25 cellular contexts compared by ENCODE assay signal in the genomic region with DNA sequence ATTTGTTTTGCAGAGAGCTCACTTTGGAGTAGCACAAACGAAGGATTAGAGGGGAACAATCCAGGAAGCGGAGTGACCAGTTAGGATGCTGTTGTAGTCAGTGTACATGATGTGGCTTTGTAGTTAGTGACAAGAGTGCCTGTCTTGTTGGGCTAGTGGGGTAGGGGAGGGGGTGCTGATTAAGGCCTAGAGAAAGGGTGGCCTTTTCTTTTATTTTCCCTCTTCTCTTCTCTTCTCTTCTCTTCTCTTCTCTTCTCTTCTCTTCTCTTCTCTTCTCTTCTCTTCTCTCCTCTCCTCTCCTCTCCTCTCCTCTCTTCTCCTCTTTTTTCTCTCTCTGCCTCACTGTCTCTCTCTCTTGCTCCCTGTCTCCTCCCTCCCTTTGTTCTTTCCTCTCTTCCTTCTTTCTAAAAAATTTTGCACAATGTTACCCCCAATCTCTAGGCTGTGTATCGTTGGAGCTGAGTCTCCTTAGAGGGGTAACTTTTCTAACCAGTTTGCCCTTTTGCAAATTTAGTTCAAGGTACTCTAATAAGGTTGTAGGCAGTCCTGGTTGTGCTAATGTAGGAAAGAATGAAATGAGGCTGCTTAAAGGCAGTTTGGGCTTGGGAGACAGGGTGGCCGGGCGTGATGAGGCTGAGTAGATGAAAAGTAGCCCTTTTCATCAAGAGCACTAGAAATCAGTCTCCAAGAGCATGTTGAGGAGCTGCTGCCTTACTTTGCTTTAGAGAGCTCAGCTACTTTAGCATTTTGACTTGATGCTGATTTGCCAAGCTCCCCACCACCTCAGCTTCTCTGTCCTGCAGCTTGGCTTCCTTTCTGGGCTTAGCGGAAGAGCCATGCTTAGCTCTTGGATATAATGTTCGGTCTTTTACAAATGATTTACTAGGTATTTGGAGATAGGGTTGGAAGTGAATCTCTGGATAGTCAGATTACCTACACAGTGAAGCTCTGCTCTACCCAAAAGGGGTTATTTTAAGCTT. TPM values are rescaled to one million over a fixed set of nuclear protein-coding genes. Genes with fewer than 3 reads are reported as not detected.
DNase-seq lines count a peak whose midpoint lies in the region; ATAC-seq, FAIRE-seq and TF ChIP-seq lines count a peak whose summit lies in the region.
"Had no signal": no experiment of that assay in that cellular context is flagged by ENCODE, and none has a peak within 500 bp of the region (broad histone marks: within the 10 kb centered on the region; RNA-seq: fewer than 3 reads in every experiment).

No MANE protein-coding gene starts in this region.

- no peaks in the 10 kb centered on the region for H3K4me1 ChIP-seq in K562 (replicated peaks in 1 of 2; ENCODE audit: control insufficient read depth in 2 of 2, insufficient read depth in 2 of 2, low read length in 2 of 2)
- no peaks in the 10 kb centered on the region for H3K4me1 ChIP-seq in HepG2 (ENCODE audit: insufficient read depth, low read length)
- H3K4me1 ChIP-seq: A549, BE2C, HAP-1 had no signal

- no TSS peak for BruUV-seq in K562 (replicated peaks; lab: Mats Ljungman, UMichigan)
- BruUV-seq in HepG2 (replicated peaks; lab: Mats Ljungman, UMichigan), result no TSS peak

- H3K27ac ChIP-seq in K562 (ENCODE audit: extremely low read depth, low read depth, low read length), result no peak overlapping the region
- H3K27ac ChIP-seq in HepG2 (ENCODE audit: extremely low read length, insufficient read depth, low read length), result no peak overlapping the region
- H3K27ac ChIP-seq: A549; BLaER1 treated with 17β-estradiol and CSF1 and Interleukin-3, amounts not matched to agents 10 nM and 100 nM had no signal

- DNase-seq in NCI-H510A treated with DMSO at 0.1 percent for 48 hours (lab: John Stamatoyannopoulos, UW) (peak; percentile 37), NCI-H510A (lab: John Stamatoyannopoulos, UW) (no peak), K562 (ENCODE audit: extremely low read depth in 1 of 4, low spot score in 3 of 4) (no peak), HepG2 (ENCODE audit: low spot score) (no peak), NCI-H446 (lab: John Stamatoyannopoulos, UW) (no peak), activated gamma-delta T cell (lab: John Stamatoyannopoulos, UW) (no peak)
- DNase-seq: 8988T; ACHN; AML-193; BE2C; CD4-positive, alpha-beta T cell; CD8-positive, alpha-beta memory T cell; DMS79; EL; GF-D8; GOT3; HFFc6 had no signal

- CTCF ChIA-PET in K562 (lab: Yijun Ruan, JAX; ENCODE audit: low intra/inter-chr PET ratio) (no interaction called here), HepG2 (lab: Yijun Ruan, JAX; ENCODE audit: low intra/inter-chr PET ratio, low total read pairs) (no interaction called here)

- FAIRE-seq in K562 (lab: Jason Lieb, UNC) (no peak), HepG2 (lab: Jason Lieb, UNC) (no peak)
- FAIRE-seq: GM12891, GM18507, H54 had no signal

- no peak for ATAC-seq in K562
- ATAC-seq in HepG2, result no peak
- ATAC-seq in GM21367 (IDR thresholded peaks at IDR 0.05; ENCODE audit: unreplicated experiment), result no peak
- ATAC-seq: A549 had no signal

- H3K9ac ChIP-seq in K562 (ENCODE audit: insufficient read depth in 1 of 2, low read depth in 2 of 2, low read length in 2 of 2) (no peak overlapping the region), HepG2 (ENCODE audit: insufficient read depth, low read depth, low read length) (no peak overlapping the region)
- H3K9ac ChIP-seq: BLaER1 treated with 17β-estradiol and CSF1 and Interleukin-3, amounts not matched to agents 10 nM and 100 nM had no signal

- WGBS in K562 (ENCODE audit: insufficient coverage, low coverage, missing lambda C conversion rate), result 4% methylated on average over 7 of the region's 7 CpGs
- 15% methylated on average over 7 of the region's 7 CpGs for WGBS in HepG2 (ENCODE audit: low lambda C conversion rate)

- H3K79me2 ChIP-seq in K562 (ENCODE audit: control insufficient read depth, insufficient read depth, low read length), result no peaks in the 10 kb centered on the region
- no peaks in the 10 kb centered on the region for H3K79me2 ChIP-seq in HepG2 (ENCODE audit: insufficient read depth, low read length)

- H3K36me3 ChIP-seq in K562 (ENCODE audit: control insufficient read depth, insufficient read depth, low read length) (no peaks in the 10 kb centered on the region), HepG2 (replicated peaks in 1 of 2; ENCODE audit: control insufficient read depth in 1 of 2, insufficient read depth in 2 of 2, low read length in 2 of 2) (no peaks in the 10 kb centered on the region)
- H3K36me3 ChIP-seq: BE2C; BLaER1 treated with 17β-estradiol and CSF1 and Interleukin-3, amounts not matched to agents 10 nM and 100 nM; HAP-1 had no signal

- intact Hi-C loops in K562 (cut with micrococcal nuclease), result no loop called here
- intact Hi-C loops in HepG2 (cut with micrococcal nuclease; ENCODE audit: unreplicated experiment), result no loop called here

- no peaks in the 10 kb centered on the region for H3K27me3 ChIP-seq in K562 (ENCODE audit: control insufficient read depth in 2 of 2, insufficient read depth in 2 of 2, low read length in 2 of 2)
- H3K27me3 ChIP-seq in HepG2 (ENCODE audit: control insufficient read depth in 1 of 2, insufficient read depth in 2 of 2, low read length in 2 of 2), result no peaks in the 10 kb centered on the region
- H3K27me3 ChIP-seq: BLaER1 treated with 17β-estradiol and CSF1 and Interleukin-3, amounts not matched to agents 10 nM and 100 nM had no signal

- no peak for TF ChIP-seq CTCF in K562 (IDR thresholded peaks at IDR 0.05 in 2 of 3, conservative IDR thresholded peaks at IDR 0.05 in 1 of 3; ENCODE audit: insufficient read depth in 2 of 3, low read depth in 1 of 3, low read length in 3 of 3)
- no peak for TF ChIP-seq CTCF in HepG2 (CRISPR knock-in tag; IDR thresholded peaks at IDR 0.05)

- TF ChIP-seq RAD21 in K562 (CRISPR knock-in tag; conservative IDR thresholded peaks at IDR 0.05 in 1 of 2, IDR thresholded peaks at IDR 0.05 in 1 of 2) (no peak), HepG2 (CRISPR knock-in tag; IDR thresholded peaks at IDR 0.05) (no peak)

- H3K4me3 ChIP-seq in K562 (no peak overlapping the region), HepG2 (replicated peaks in 1 of 3; ENCODE audit: insufficient read depth in 1 of 3, low read depth in 2 of 3, low read length in 3 of 3) (no peak overlapping the region)
- H3K4me3 ChIP-seq: A549; BLaER1 treated with 17β-estradiol and CSF1 and Interleukin-3, amounts not matched to agents 10 nM and 100 nM; HAP-1 had no signal

- H3K9me1 ChIP-seq in K562 (ENCODE audit: control insufficient read depth, insufficient read depth, low read length), result no peaks in the 10 kb centered on the region

- TF ChIP-seq POLR2A in K562 (conservative IDR thresholded peaks at IDR 0.05) (no peak), HepG2 (IDR thresholded peaks at IDR 0.05; ENCODE audit: insufficient read depth in 1 of 2, low read depth in 2 of 2, low read length in 2 of 2) (no peak)

- TF ChIP-seq EP300 in K562 (IDR thresholded peaks at IDR 0.05; ENCODE audit: low read length) (no peak), HepG2 (IDR thresholded peaks at IDR 0.05; ENCODE audit: low read depth in 2 of 2, low read length in 2 of 2) (no peak), HepG2 (CRISPR knock-in tag; IDR thresholded peaks at IDR 0.05; ENCODE audit: borderline replicate concordance) (no peak)

- POLR2A ChIA-PET in K562 (lab: Yijun Ruan, JAX) (interaction anchor here (1.0 kb wide), 1 partner anchor 13 kb away, joined by 3 read pairs; no protein-coding TSS in a partner anchor), HepG2 (lab: Yijun Ruan, JAX) (no interaction called here)

- in situ Hi-C loops in K562 (cut with MboI) (no loop called here), HepG2 (cut with HindIII; ENCODE audit: extremely low pct_ligation_motif_present, low pct_unique_long_range_greater_than_20kb) (no loop called here)

- H3K4me2 ChIP-seq in K562 (ENCODE audit: insufficient read depth, low read length) (no peak overlapping the region), HepG2 (ENCODE audit: low read depth, low read length) (no peak overlapping the region)
- H3K4me2 ChIP-seq: A549 had no signal

- no peaks in the 10 kb centered on the region for H3K9me3 ChIP-seq in K562 (replicated peaks; ENCODE audit: control insufficient read depth, insufficient read depth, low read depth, low read length)
- no peaks in the 10 kb centered on the region for H3K9me3 ChIP-seq in HepG2 (ENCODE audit: low read length)
- H3K9me3 ChIP-seq: A549, BE2C, HAP-1 had no signal

- H4K20me1 ChIP-seq in K562 (replicated peaks; ENCODE audit: control insufficient read depth, insufficient read depth, low read length), result no peaks in the 10 kb centered on the region
- H4K20me1 ChIP-seq in HepG2 (ENCODE audit: insufficient read depth, low read length), result no peaks in the 10 kb centered on the region
- H4K20me1 ChIP-seq: BLaER1 treated with 17β-estradiol and CSF1 and Interleukin-3, amounts not matched to agents 10 nM and 100 nM had no signal

- no peak overlapping the region for H2AFZ ChIP-seq in K562 (ENCODE audit: low read depth, low read length)
- no peak overlapping the region for H2AFZ ChIP-seq in HepG2 (ENCODE audit: low read length)

RNA-seq across cellular contexts. Expression of a gene that starts 58.6 kb away (rescaled TPM):
- 0.05 TPM in 1 of 2 replicates, not detected in the other for total RNA-seq in K562 (2011; cell fraction: chromatin; rRNA removed; ENCODE audit: low replicate concordance)
- not detected in 2 replicates for total RNA-seq in K562 (2011; cell fraction: nucleolus; rRNA removed)
- under 0.01 TPM in 1 of 2 replicates, not detected in the other for total RNA-seq in K562 (2011; cell fraction: nucleoplasm; rRNA removed)
- total RNA-seq in K562 (2014; rRNA removed) (0.05 and 0.12 TPM in 2 replicates), K562 (2014; rRNA removed; fragmentation: Illumina TruSeq; extraction: Trizol) (0.18 and 0.19 TPM in 2 replicates), K562 (2015; rRNA removed; fragmentation: Illumina TruSeq; extraction: Trizol) (0.23 and 0.25 TPM in 2 replicates), K562 (2021) (0.11 and 0.18 TPM in 2 replicates), HepG2 (2016; rRNA removed; fragmentation: Illumina TruSeq; extraction: Trizol) (not detected in 2 replicates)
- polyA plus RNA-seq in K562 (2011; rRNA removed) (0.01 TPM in 1 of 2 replicates, not detected in the other), K562 (2014; fragmentation: Illumina TruSeq; extraction: Trizol) (0.12 and 0.13 TPM in 2 replicates), K562 (2014; fragmentation: Nextera tagmentation; extraction: Ambion mirVana) (under 1 TPM; 0.11 to 0.15 TPM), K562 (2014; rRNA removed) (0.08 and 0.11 TPM in 2 replicates), HepG2 (2011; rRNA removed) (not detected in 2 replicates)
- not detected in 2 replicates for polyA plus RNA-seq in K562 (2011; cell fraction: cytosol; rRNA removed)
- polyA plus RNA-seq in K562 (2011; cell fraction: nucleus; rRNA removed), result not detected in 2 replicates
- polyA plus RNA-seq in K562 (2012), result 0.22 and 0.54 TPM in 2 replicates
- polyA minus RNA-seq in K562 (2011; rRNA and poly(A)+ RNA removed), result 0.07 TPM in 1 of 2 replicates, not detected in the other
- not detected in 2 replicates for polyA minus RNA-seq in K562 (2011; cell fraction: cytosol; rRNA and poly(A)+ RNA removed)
- polyA minus RNA-seq in K562 (2011; cell fraction: nucleus; rRNA and poly(A)+ RNA removed), result not detected in 2 replicates
- not detected in 2 replicates for total RNA-seq in HepG2 (2016; cell fraction: cytosol; rRNA removed; fragmentation: Illumina TruSeq; extraction: Trizol; ENCODE audit: low read depth)
- not detected in 2 replicates for total RNA-seq in HepG2 (2016; cell fraction: insoluble cytoplasmic fraction; rRNA removed; fragmentation: Illumina TruSeq; extraction: Trizol)
- total RNA-seq in HepG2 (2016; cell fraction: membrane; rRNA removed; fragmentation: Illumina TruSeq; extraction: Trizol), result not detected in 2 replicates
- total RNA-seq in HepG2 (2016; cell fraction: nucleus; rRNA removed; fragmentation: Illumina TruSeq; extraction: Trizol), result not detected in 2 replicates
- polyA plus RNA-seq in HepG2 (2011; cell fraction: cytosol; rRNA removed), result not detected in 2 replicates
- not detected in 2 replicates for polyA plus RNA-seq in HepG2 (2011; cell fraction: nucleus; rRNA removed)
- not detected in 2 replicates for polyA plus RNA-seq in HepG2 (2012)
- polyA plus RNA-seq in HepG2 (2016; cell fraction: cytosol; fragmentation: Illumina TruSeq; extraction: Trizol; ENCODE audit: low read depth), result not detected in 2 replicates
- polyA plus RNA-seq in HepG2 (2016; cell fraction: insoluble cytoplasmic fraction; fragmentation: Illumina TruSeq; extraction: Trizol; ENCODE audit: low read depth), result not detected in 2 replicates
- not detected in 2 replicates for polyA plus RNA-seq in HepG2 (2016; cell fraction: membrane; fragmentation: Illumina TruSeq; extraction: Trizol; ENCODE audit: low read depth)
- not detected in 2 replicates for polyA plus RNA-seq in HepG2 (2016; cell fraction: nucleus; fragmentation: Illumina TruSeq; extraction: Trizol; ENCODE audit: insufficient read depth, low read depth)
- 1.1 TPM in 1 of 2 replicates, not detected in the other for polyA minus RNA-seq in HepG2 (2011; rRNA and poly(A)+ RNA removed; ENCODE audit: low replicate concordance)
- polyA minus RNA-seq in HepG2 (2011; cell fraction: cytosol; rRNA and poly(A)+ RNA removed), result not detected in 2 replicates
- polyA minus RNA-seq in HepG2 (2011; cell fraction: nucleus; rRNA and poly(A)+ RNA removed), result not detected in 2 replicates
- total RNA-seq: CD4-positive, alpha-beta T cell; HFFc6 had no signal
- polyA plus RNA-seq: CD14-positive monocyte; CD8-positive, alpha-beta memory T cell had no signal
